ENCODE assay signal across 1 cellular context in the genomic region with DNA sequence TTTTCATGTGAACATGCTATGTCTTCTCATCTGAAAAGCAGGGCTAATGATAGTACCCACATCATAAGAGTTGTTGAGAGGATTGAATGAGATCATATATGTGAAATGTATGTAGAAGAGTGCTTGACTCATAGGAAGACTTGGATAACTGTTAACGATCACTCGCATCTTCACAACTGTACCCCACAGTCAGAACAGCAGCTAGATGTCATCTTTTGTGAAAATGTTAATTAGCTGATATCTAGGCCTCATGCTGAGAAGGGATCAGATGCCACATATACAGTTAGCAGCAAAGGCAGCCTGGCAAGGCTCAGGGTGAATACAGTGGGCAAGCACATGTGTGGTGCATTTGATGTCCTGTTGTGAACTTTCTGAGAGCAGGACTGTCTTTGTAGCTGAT.
TF ChIP-seq lines count a peak whose summit lies in the region.

No MANE protein-coding gene starts in this region.

TF ChIP-seq in GM12878, 131 proteins besides CTCF, POLR2A, EP300 and RAD21 (continued from another document):
- TF ChIP-seq, protein P1, sequence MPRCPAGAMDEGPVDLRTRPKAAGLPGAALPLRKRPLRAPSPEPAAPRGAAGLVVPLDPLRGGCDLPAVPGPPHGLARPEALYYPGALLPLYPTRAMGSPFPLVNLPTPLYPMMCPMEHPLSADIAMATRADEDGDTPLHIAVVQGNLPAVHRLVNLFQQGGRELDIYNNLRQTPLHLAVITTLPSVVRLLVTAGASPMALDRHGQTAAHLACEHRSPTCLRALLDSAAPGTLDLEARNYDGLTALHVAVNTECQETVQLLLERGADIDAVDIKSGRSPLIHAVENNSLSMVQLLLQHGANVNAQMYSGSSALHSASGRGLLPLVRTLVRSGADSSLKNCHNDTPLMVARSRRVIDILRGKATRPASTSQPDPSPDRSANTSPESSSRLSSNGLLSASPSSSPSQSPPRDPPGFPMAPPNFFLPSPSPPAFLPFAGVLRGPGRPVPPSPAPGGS (IDR thresholded peaks at IDR 0.05; ENCODE audit: borderline replicate concordance, insufficient read depth, low read depth, low read length, poor library complexity, severe bottlenecking) = peak; percentile 44
- TF ChIP-seq, protein P2, sequence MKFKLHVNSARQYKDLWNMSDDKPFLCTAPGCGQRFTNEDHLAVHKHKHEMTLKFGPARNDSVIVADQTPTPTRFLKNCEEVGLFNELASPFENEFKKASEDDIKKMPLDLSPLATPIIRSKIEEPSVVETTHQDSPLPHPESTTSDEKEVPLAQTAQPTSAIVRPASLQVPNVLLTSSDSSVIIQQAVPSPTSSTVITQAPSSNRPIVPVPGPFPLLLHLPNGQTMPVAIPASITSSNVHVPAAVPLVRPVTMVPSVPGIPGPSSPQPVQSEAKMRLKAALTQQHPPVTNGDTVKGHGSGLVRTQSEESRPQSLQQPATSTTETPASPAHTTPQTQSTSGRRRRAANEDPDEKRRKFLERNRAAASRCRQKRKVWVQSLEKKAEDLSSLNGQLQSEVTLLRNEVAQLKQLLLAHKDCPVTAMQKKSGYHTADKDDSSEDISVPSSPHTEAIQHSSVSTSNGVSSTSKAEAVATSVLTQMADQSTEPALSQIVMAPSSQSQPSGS (IDR thresholded peaks at IDR 0.05; ENCODE audit: low read length) = peak; percentile 23; the same call in 1 of the 2 replicates
- TF ChIP-seq HDAC6 (IDR thresholded peaks at IDR 0.05; ENCODE audit: unreplicated experiment) (no peak), NFIC (IDR thresholded peaks at IDR 0.05; ENCODE audit: low read depth, low read length) (0 out of 2 replicates have a peak, but pooled peaks have one; percentile 34), JUNB (IDR thresholded peaks at IDR 0.05) (peak; percentile 55)
TF ChIP-seq in GM12878: peak in this region for 7.
